In the genomic region with DNA sequence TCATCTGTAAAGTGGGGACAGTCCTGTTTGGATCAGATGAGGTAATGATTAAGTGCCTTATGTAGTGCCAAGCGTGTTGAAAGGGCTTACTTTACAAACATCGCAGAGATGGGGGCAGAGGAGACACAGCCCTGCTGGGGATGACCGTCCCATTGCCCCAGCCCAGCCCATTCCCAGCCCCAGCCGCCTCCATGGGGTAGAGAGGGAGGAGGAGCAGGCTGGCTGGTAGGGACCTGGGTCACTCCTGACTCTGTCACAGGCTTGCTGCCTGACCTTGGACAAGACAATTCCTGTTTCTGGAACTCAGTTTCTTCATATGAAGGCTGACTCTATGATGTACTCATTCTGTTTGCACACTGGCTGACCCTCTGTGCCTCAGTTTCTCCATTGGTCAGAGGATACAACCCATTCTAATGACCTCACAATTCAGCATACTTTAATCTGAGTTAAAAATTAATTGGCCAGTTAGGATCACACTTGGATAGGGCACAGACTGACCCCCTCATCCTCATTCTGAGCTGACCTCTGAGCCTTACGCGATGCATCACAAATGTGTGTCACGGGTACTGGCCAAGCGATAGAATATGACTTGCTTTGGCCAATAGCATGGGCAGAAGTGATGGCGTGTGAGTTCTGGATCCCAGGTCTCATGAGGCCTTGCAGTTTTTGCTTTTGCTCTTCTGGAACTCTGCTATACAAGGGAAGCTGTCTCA, we compare ENCODE assay signal across 20 cellular contexts.
DNase-seq lines count a peak whose midpoint lies in the region; ATAC-seq and TF ChIP-seq lines count a peak whose summit lies in the region.
"Had no signal": no experiment of that assay in that cellular context is flagged by ENCODE, and none has a peak within 500 bp of the region (broad histone marks: within the 10 kb centered on the region; RNA-seq: fewer than 3 reads in every experiment).

No MANE protein-coding gene starts in this region.

- ATAC-seq in stimulated activated naive CD8-positive, alpha-beta T cell treated with anti-CD3 and anti-CD28 coated beads, Interleukin-15, Interleukin-2, amounts not matched to agents 100 U/mL and 50 U/mL, for 24 hours = no peak
- ATAC-seq in effector memory CD8-positive, alpha-beta T cell (replicated peaks) = no peak
- ATAC-seq: A549; CD8-positive, alpha-beta T cell had no signal

- peak overlapping the region; percentile 34 for H2AK5ac ChIP-seq in neuronal stem cell (ENCODE audit: low read depth, low read length)

- no peak overlapping the region for H3K18ac ChIP-seq in neuronal stem cell (ENCODE audit: low read length)

- H2BK12ac ChIP-seq in neuronal stem cell (ENCODE audit: low read length) = no peak overlapping the region

- peak; percentile 37 for DNase-seq in islet precursor cell
- DNase-seq in neuronal stem cell (ENCODE audit: low spot score) = no peak
- peak; percentile 55 for DNase-seq in posterior vena cava (ENCODE audit: low spot score)
- peak; percentile 32 for DNase-seq in spleen
- DNase-seq in stimulated activated naive CD8-positive, alpha-beta T cell treated with anti-CD3 and anti-CD28 coated beads, Interleukin-15, Interleukin-2, amounts not matched to agents 100 U/mL and 50 U/mL, for 24 hours = no peak
- DNase-seq in activated T-helper 1 cell treated with anti-CD3 and anti-CD28 coated beads, Interleukin-12 subunit alpha, Interleukin-12 subunit beta, Interleukin-2, Interleukin-4 antibody, amounts not matched to agents 30 ng/mL and 10 ng/mL and 1 ng/mL, durations not matched to agents 14 hours and 24 hours and 36 hours (ENCODE audit: low spot score) = no peak
- no peak for DNase-seq in effector memory CD8-positive, alpha-beta T cell
- DNase-seq in cardiac septum (ENCODE audit: low spot score) = no peak
- DNase-seq: AML-193; Caco-2; Calu3; CD4-positive, alpha-beta T cell; CD8-positive, alpha-beta T cell; DMS79 treated with DMSO at 0.1 percent for 48 hours; GF-D8 had no signal

- H3K27ac Mint-ChIP-seq in activated T-helper 1 cell treated with anti-CD3 and anti-CD28 coated beads, Interleukin-12 subunit alpha, Interleukin-12 subunit beta, Interleukin-2, Interleukin-4 antibody, amounts not matched to agents 30 ng/mL and 10 ng/mL and 1 ng/mL, durations not matched to agents 14 hours and 24 hours and 36 hours = no peak overlapping the region
- no peak overlapping the region for H3K27ac Mint-ChIP-seq in effector memory CD8-positive, alpha-beta T cell
- H3K27ac Mint-ChIP-seq: B cell; CD4-positive, alpha-beta T cell; CD8-positive, alpha-beta T cell had no signal

- H2BK120ac ChIP-seq in neuronal stem cell (ENCODE audit: low read depth, low read length) = no peak overlapping the region

- H3K4ac ChIP-seq in neuronal stem cell (ENCODE audit: low read length) = no peak overlapping the region

- no peaks in the 10 kb centered on the region for H3K9me3 Mint-ChIP-seq in activated T-helper 1 cell treated with anti-CD3 and anti-CD28 coated beads, Interleukin-12 subunit alpha, Interleukin-12 subunit beta, Interleukin-2, Interleukin-4 antibody, amounts not matched to agents 30 ng/mL and 10 ng/mL and 1 ng/mL, durations not matched to agents 14 hours and 24 hours and 36 hours
- H3K9me3 Mint-ChIP-seq in effector memory CD8-positive, alpha-beta T cell = no peaks in the 10 kb centered on the region
- H3K9me3 Mint-ChIP-seq: CD4-positive, alpha-beta T cell; CD8-positive, alpha-beta T cell had no signal

- WGBS in neuronal stem cell (ENCODE audit: extremely low coverage in 2 of 2, insufficient read length in 2 of 2, insufficient replicate concordance in 1 of 2), 2 donors = no CpG with 5 or more reads among the region's 9 CpGs
- WGBS in spleen, 5 donors = 90 to 95% (median 92%) methylated on average over 8 to 9 of the region's 9 CpGs

- H3K36me3 ChIP-seq in neuronal stem cell (replicated peaks in 1 of 2; ENCODE audit: control insufficient read depth in 2 of 2, insufficient read depth in 2 of 2, low read length in 2 of 2) (no peaks in the 10 kb centered on the region), spleen (no peaks in the 10 kb centered on the region)
- H3K36me3 ChIP-seq: BLaER1 treated with 17β-estradiol and CSF1 and Interleukin-3, amounts not matched to agents 10 nM and 100 nM had no signal

- no peaks in the 10 kb centered on the region for H3K36me3 Mint-ChIP-seq in activated T-helper 1 cell treated with anti-CD3 and anti-CD28 coated beads, Interleukin-12 subunit alpha, Interleukin-12 subunit beta, Interleukin-2, Interleukin-4 antibody, amounts not matched to agents 30 ng/mL and 10 ng/mL and 1 ng/mL, durations not matched to agents 14 hours and 24 hours and 36 hours (ENCODE audit: low read depth)
- no peaks in the 10 kb centered on the region for H3K36me3 Mint-ChIP-seq in effector memory CD8-positive, alpha-beta T cell (ENCODE audit: insufficient read depth)
- H3K36me3 Mint-ChIP-seq: CD8-positive, alpha-beta T cell had no signal

- H4K91ac ChIP-seq in neuronal stem cell (ENCODE audit: low read depth, low read length, poor library complexity) = no peak overlapping the region

- H3K9ac ChIP-seq in neuronal stem cell (ENCODE audit: low read depth, low read length, poor library complexity) = no peak overlapping the region
- H3K9ac ChIP-seq: BLaER1 treated with 17β-estradiol and CSF1 and Interleukin-3, amounts not matched to agents 10 nM and 100 nM had no signal

- no peak overlapping the region for H2BK5ac ChIP-seq in neuronal stem cell (ENCODE audit: low read length)

- no peak for TF ChIP-seq POLR2A in spleen (IDR thresholded peaks at IDR 0.05)

- no peaks in the 10 kb centered on the region for H3K27me3 ChIP-seq in neuronal stem cell (ENCODE audit: control insufficient read depth in 3 of 3, insufficient read depth in 3 of 3, low read depth in 1 of 3, low read length in 3 of 3)
- peaks cover 0 to 13% (median 0%) of the 10 kb centered on the region in 7 donors for H3K27me3 ChIP-seq in spleen (replicated peaks in 1 of 7)
- H3K27me3 ChIP-seq: BLaER1 treated with 17β-estradiol and CSF1 and Interleukin-3, amounts not matched to agents 10 nM and 100 nM had no signal

- H3K4me3 ChIP-seq in neuronal stem cell (ENCODE audit: low read length in 2 of 2) (no peak overlapping the region), spleen (no peak overlapping the region)
- H3K4me3 ChIP-seq: A549; BLaER1 treated with 17β-estradiol and CSF1 and Interleukin-3, amounts not matched to agents 10 nM and 100 nM had no signal

- H3K9me3 ChIP-seq in neuronal stem cell (replicated peaks in 1 of 2; ENCODE audit: control insufficient read depth in 2 of 2, insufficient read depth in 1 of 2, low read depth in 1 of 2, low read length in 2 of 2) (no peaks in the 10 kb centered on the region), spleen (no peaks in the 10 kb centered on the region)
- H3K9me3 ChIP-seq: A549; BLaER1 treated with 17β-estradiol and CSF1 and Interleukin-3, amounts not matched to agents 10 nM and 100 nM; Caco-2 had no signal

- no peak overlapping the region for H2BK15ac ChIP-seq in neuronal stem cell (ENCODE audit: low read length)

- H3K79me1 ChIP-seq in neuronal stem cell (ENCODE audit: low read depth, low read length) = no peaks in the 10 kb centered on the region

- TF ChIP-seq CTCF in spleen (IDR thresholded peaks at IDR 0.05 in 8 of 11, conservative IDR thresholded peaks at IDR 0.05 in 3 of 11) = no peak

- no peak overlapping the region for H2AFZ ChIP-seq in neuronal stem cell (ENCODE audit: low read length)

- no peak overlapping the region for H4K8ac ChIP-seq in neuronal stem cell (ENCODE audit: low read depth, low read length)

- intact Hi-C loops in posterior vena cava (cut with DNase I) (no loop called here), spleen (cut with DNase I; ENCODE audit: low total_unique reads) (no loop called here), cardiac septum (cut with DNase I) (no loop called here)
- intact Hi-C loops in activated T-helper 1 cell treated with anti-CD3 and anti-CD28 coated beads, Interleukin-12 subunit alpha, Interleukin-12 subunit beta, Interleukin-2, Interleukin-4 antibody, amounts not matched to agents 30 ng/mL and 10 ng/mL and 1 ng/mL, durations not matched to agents 14 hours and 24 hours and 36 hours (cut with micrococcal nuclease) = no loop called here

- H3K14ac ChIP-seq in neuronal stem cell (ENCODE audit: low read length) = no peak overlapping the region

- H3K4me1 ChIP-seq in neuronal stem cell (ENCODE audit: control insufficient read depth in 2 of 2, insufficient read depth in 1 of 2, low read depth in 1 of 2, low read length in 2 of 2) (peaks cover 0 to 17% of the 10 kb centered on the region in 2 donors), spleen (no peaks in the 10 kb centered on the region)
- H3K4me1 ChIP-seq: A549; BLaER1 treated with 17β-estradiol and CSF1 and Interleukin-3, amounts not matched to agents 10 nM and 100 nM; Caco-2 had no signal

- H3K27ac ChIP-seq in neuronal stem cell (replicated peaks; ENCODE audit: low read length) (no peak overlapping the region), spleen (no peak overlapping the region)
- H3K27ac ChIP-seq: 22Rv1; A549; BLaER1 treated with 17β-estradiol and CSF1 and Interleukin-3, amounts not matched to agents 10 nM and 100 nM; C4-2B had no signal

- H3K27me3 Mint-ChIP-seq in activated T-helper 1 cell treated with anti-CD3 and anti-CD28 coated beads, Interleukin-12 subunit alpha, Interleukin-12 subunit beta, Interleukin-2, Interleukin-4 antibody, amounts not matched to agents 30 ng/mL and 10 ng/mL and 1 ng/mL, durations not matched to agents 14 hours and 24 hours and 36 hours (ENCODE audit: insufficient read depth) = no peaks in the 10 kb centered on the region
- peaks cover 32 to 37% of the 10 kb centered on the region in 2 donors for H3K27me3 Mint-ChIP-seq in effector memory CD8-positive, alpha-beta T cell

- no peak overlapping the region for H3K23ac ChIP-seq in neuronal stem cell (ENCODE audit: low read depth, low read length, poor library complexity)

- H3K4me3 Mint-ChIP-seq in activated T-helper 1 cell treated with anti-CD3 and anti-CD28 coated beads, Interleukin-12 subunit alpha, Interleukin-12 subunit beta, Interleukin-2, Interleukin-4 antibody, amounts not matched to agents 30 ng/mL and 10 ng/mL and 1 ng/mL, durations not matched to agents 14 hours and 24 hours and 36 hours = no peak overlapping the region
- H3K4me3 Mint-ChIP-seq in effector memory CD8-positive, alpha-beta T cell = no peak overlapping the region
- H3K4me3 Mint-ChIP-seq: B cell; CD4-positive, alpha-beta T cell; CD8-positive, alpha-beta T cell had no signal

- H3K4me1 Mint-ChIP-seq in activated T-helper 1 cell treated with anti-CD3 and anti-CD28 coated beads, Interleukin-12 subunit alpha, Interleukin-12 subunit beta, Interleukin-2, Interleukin-4 antibody, amounts not matched to agents 30 ng/mL and 10 ng/mL and 1 ng/mL, durations not matched to agents 14 hours and 24 hours and 36 hours (ENCODE audit: low read depth) = no peaks in the 10 kb centered on the region
- peaks cover 0 to 3% of the 10 kb centered on the region in 2 donors for H3K4me1 Mint-ChIP-seq in effector memory CD8-positive, alpha-beta T cell (ENCODE audit: low read depth in 2 of 2)
- H3K4me1 Mint-ChIP-seq: B cell had no signal

- no peak overlapping the region for H3K4me2 ChIP-seq in neuronal stem cell (ENCODE audit: insufficient read depth, low read length, poor library complexity, severe bottlenecking)
- H3K4me2 ChIP-seq: A549; BLaER1 treated with 17β-estradiol and CSF1 and Interleukin-3, amounts not matched to agents 10 nM and 100 nM had no signal

Comparison
In these comparisons a context has a peak if more than half of its experiments do, and no peak if none do; other contexts are left out.
1. DNase-seq: peak in islet precursor cell (single experiment), posterior vena cava (single experiment) and spleen (single experiment); none in neuronal stem cell (single experiment), stimulated activated naive CD8-positive, alpha-beta T cell treated with anti-CD3 and anti-CD28 coated beads, Interleukin-15, Interleukin-2, amounts not matched to agents 100 U/mL and 50 U/mL, for 24 hours (single experiment), activated T-helper 1 cell treated with anti-CD3 and anti-CD28 coated beads, Interleukin-12 subunit alpha, Interleukin-12 subunit beta, Interleukin-2, Interleukin-4 antibody, amounts not matched to agents 30 ng/mL and 10 ng/mL and 1 ng/mL, durations not matched to agents 14 hours and 24 hours and 36 hours (single experiment), effector memory CD8-positive, alpha-beta T cell (0 of 3) and cardiac septum (single experiment).